Comparison of ENCODE assay signal across 19 cellular contexts in the genomic region with DNA sequence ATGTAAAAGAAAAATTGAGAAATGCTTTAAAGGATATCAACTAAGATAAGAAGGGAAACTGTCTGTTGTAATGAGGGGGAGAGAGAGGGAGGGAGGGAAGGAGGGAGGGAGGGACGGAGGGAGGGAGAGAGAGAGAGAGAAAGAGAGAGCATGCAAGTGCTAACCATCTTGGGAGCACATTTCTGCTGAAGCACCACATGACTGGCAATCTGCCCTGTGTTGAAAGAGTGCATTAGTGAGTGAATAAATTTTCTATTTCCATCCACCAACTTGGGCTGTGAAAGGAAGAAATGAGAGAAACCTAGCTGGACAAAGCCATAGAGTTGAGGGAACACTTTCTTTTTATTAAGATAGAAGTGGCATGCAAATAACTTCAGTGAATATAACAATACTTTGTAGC.
DNase-seq lines count a peak whose midpoint lies in the region; ATAC-seq, FAIRE-seq and TF ChIP-seq lines count a peak whose summit lies in the region.
"Had no signal": no experiment of that assay in that cellular context is flagged by ENCODE, and none has a peak within 500 bp of the region (broad histone marks: within the 10 kb centered on the region; RNA-seq: fewer than 3 reads in every experiment).

No MANE protein-coding gene starts in this region.

- peaks cover 15% of the 10 kb centered on the region for H3K9me3 Mint-ChIP-seq in osteocyte (ENCODE audit: unreplicated experiment)
- H3K9me3 Mint-ChIP-seq: IgD-negative memory B cell had no signal

- no peaks in the 10 kb centered on the region for H3K9me3 ChIP-seq in upper lobe of left lung
- H3K9me3 ChIP-seq: BLaER1 treated with 17β-estradiol and CSF1 and Interleukin-3, amounts not matched to agents 10 nM and 100 nM; Peyer's patch had no signal

- WGBS in upper lobe of left lung, 2 donors: 44 to 63% methylated on average over 1 of the region's 1 CpG

- ATAC-seq in upper lobe of left lung (ENCODE audit: low FRiP score in 2 of 2): no peak

- H3K4me1 ChIP-seq in upper lobe of left lung: no peaks in the 10 kb centered on the region
- H3K4me1 ChIP-seq: BLaER1 treated with 17β-estradiol and CSF1 and Interleukin-3, amounts not matched to agents 10 nM and 100 nM; Peyer's patch had no signal

- H3K27ac Mint-ChIP-seq in osteocyte (ENCODE audit: unreplicated experiment): no peak overlapping the region
- H3K27ac Mint-ChIP-seq: IgD-negative memory B cell had no signal

- DNase-seq in AG08395 (ENCODE audit: low spot score) (peak; percentile 21), GM04503 (ENCODE audit: low read depth) (peak; percentile 6), astrocyte of the hippocampus (ENCODE audit: low read depth, low spot score) (peak; percentile 25), fibroblast of villous mesenchyme (ENCODE audit: low read depth) (peak; percentile 20), osteocyte (ENCODE audit: extremely low spot score, unreplicated experiment) (no peak), dorsolateral prefrontal cortex (no peak), frontal cortex (ENCODE audit: low spot score in 2 of 2) (no peak), upper lobe of left lung (no peak)
- DNase-seq: EL, HCEC 1CT, NCI-H1092, NCI-H1694 treated with DMSO at 0.1 percent for 48 hours, NCI-H446, NCI-H748 treated with DMSO at 0.1 percent for 48 hours, Peyer's patch, SHP77 had no signal

- H3K4me3 Mint-ChIP-seq in osteocyte (ENCODE audit: unreplicated experiment): no peak overlapping the region
- H3K4me3 Mint-ChIP-seq: IgD-negative memory B cell had no signal

- TF ChIP-seq CTCF in fibroblast of villous mesenchyme (IDR thresholded peaks at IDR 0.05; ENCODE audit: insufficient read depth, low read depth, low read length) (no peak), osteocyte (IDR thresholded peaks at IDR 0.05) (no peak), dorsolateral prefrontal cortex (IDR thresholded peaks at IDR 0.05 in 54 of 56, conservative IDR thresholded peaks at IDR 0.05 in 2 of 56; ENCODE audit: low read depth in 1 of 56, partially characterized antibody in 56 of 56) (no peak), upper lobe of left lung (IDR thresholded peaks at IDR 0.05) (no peak)

- TF ChIP-seq EP300 in upper lobe of left lung (IDR thresholded peaks at IDR 0.05): no peak

- intact Hi-C loops in dorsolateral prefrontal cortex (cut with DNase I): no loop called here

- peaks cover 0 to 4% (median 0%) of the 10 kb centered on the region in 45 donors for H3K27me3 ChIP-seq in dorsolateral prefrontal cortex
- no peaks in the 10 kb centered on the region for H3K27me3 ChIP-seq in upper lobe of left lung
- H3K27me3 ChIP-seq: BLaER1 treated with 17β-estradiol and CSF1 and Interleukin-3, amounts not matched to agents 10 nM and 100 nM; Peyer's patch had no signal

- no peak for FAIRE-seq in frontal cortex (lab: Jason Lieb, UNC)
- FAIRE-seq: A204.1 had no signal

- H3K4me1 Mint-ChIP-seq in osteocyte (ENCODE audit: unreplicated experiment): peaks cover 4% of the 10 kb centered on the region
- H3K4me1 Mint-ChIP-seq: IgD-negative memory B cell had no signal

- H3K4me3 ChIP-seq in fibroblast of villous mesenchyme (ENCODE audit: low read depth, low read length): no peak overlapping the region
- H3K4me3 ChIP-seq in dorsolateral prefrontal cortex: no peak overlapping the region
- no peak overlapping the region for H3K4me3 ChIP-seq in upper lobe of left lung
- H3K4me3 ChIP-seq: BLaER1 treated with 17β-estradiol and CSF1 and Interleukin-3, amounts not matched to agents 10 nM and 100 nM; Peyer's patch had no signal

- no peaks in the 10 kb centered on the region for H3K36me3 Mint-ChIP-seq in osteocyte (ENCODE audit: unreplicated experiment)
- H3K36me3 Mint-ChIP-seq: IgD-negative memory B cell had no signal

- H3K27ac ChIP-seq in dorsolateral prefrontal cortex (no peak overlapping the region), upper lobe of left lung (no peak overlapping the region)
- H3K27ac ChIP-seq: BLaER1 treated with 17β-estradiol and CSF1 and Interleukin-3, amounts not matched to agents 10 nM and 100 nM; Peyer's patch had no signal

- no peak for TF ChIP-seq POLR2A in upper lobe of left lung (IDR thresholded peaks at IDR 0.05)

- no peaks in the 10 kb centered on the region for H3K27me3 Mint-ChIP-seq in osteocyte (ENCODE audit: unreplicated experiment)
- H3K27me3 Mint-ChIP-seq: IgD-negative memory B cell had no signal

- no peaks in the 10 kb centered on the region for H3K36me3 ChIP-seq in upper lobe of left lung
- H3K36me3 ChIP-seq: BLaER1 treated with 17β-estradiol and CSF1 and Interleukin-3, amounts not matched to agents 10 nM and 100 nM; Peyer's patch had no signal

Comparison
In these comparisons a context has a peak if more than half of its experiments do, and no peak if none do; other contexts are left out.
1. DNase-seq: peak in AG08395 (single experiment), GM04503 (single experiment), astrocyte of the hippocampus (single experiment) and fibroblast of villous mesenchyme (single experiment); none in osteocyte (single experiment), dorsolateral prefrontal cortex (0 of 10), frontal cortex (0 of 2) and upper lobe of left lung (0 of 2).